Comparison of ENCODE assay signal across 20 cellular contexts in the genomic region with DNA sequence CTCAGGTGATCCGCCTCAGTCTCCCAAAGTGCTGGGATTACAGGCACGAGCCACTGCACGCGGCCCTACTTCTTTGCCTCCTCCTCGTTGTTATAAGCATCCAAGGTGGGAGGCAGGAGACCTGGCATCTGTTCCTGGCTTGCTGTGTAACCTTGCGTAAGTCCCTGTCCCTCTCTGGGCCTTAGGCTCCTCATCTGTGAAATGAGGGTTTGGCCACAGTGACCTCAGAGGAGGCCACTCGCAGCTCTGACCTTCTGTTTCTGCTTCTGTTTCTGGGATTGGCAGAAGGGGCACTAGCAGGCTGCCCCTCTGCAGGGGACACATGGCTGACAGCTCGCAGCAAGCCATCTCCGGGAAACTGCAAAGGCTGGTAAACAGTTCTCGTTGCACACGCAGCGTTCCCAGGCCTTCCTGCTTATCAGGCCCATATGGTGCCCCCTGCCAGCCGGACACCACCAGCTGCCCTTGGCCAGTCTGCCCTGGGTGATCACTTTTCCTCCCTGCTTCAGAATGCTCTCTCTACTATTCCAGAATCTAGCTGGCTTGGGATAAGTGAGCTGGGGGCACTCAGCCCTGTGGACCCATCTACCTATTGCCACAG. TPM values are rescaled to one million over a fixed set of nuclear protein-coding genes. Genes with fewer than 3 reads are reported as not detected.
DNase-seq lines count a peak whose midpoint lies in the region; ATAC-seq and TF ChIP-seq lines count a peak whose summit lies in the region.
"Had no signal": no experiment of that assay in that cellular context is flagged by ENCODE, and none has a peak within 500 bp of the region (broad histone marks: within the 10 kb centered on the region; RNA-seq: fewer than 3 reads in every experiment).

No MANE protein-coding gene starts in this region.

- TF ChIP-seq CTCF in SK-N-SH (IDR thresholded peaks at IDR 0.05) (no peak), spleen (IDR thresholded peaks at IDR 0.05 in 8 of 11, conservative IDR thresholded peaks at IDR 0.05 in 3 of 11) (no peak)

- no peaks in the 10 kb centered on the region for H3K9me3 Mint-ChIP-seq in naive thymus-derived CD8-positive, alpha-beta T cell
- H3K9me3 Mint-ChIP-seq: CD8-positive, alpha-beta memory T cell; IgD-negative memory B cell had no signal

- H3K4me3 ChIP-seq in SK-N-SH (ENCODE audit: low read depth in 2 of 2, low read length in 1 of 2) (no peak overlapping the region), spleen (no peak overlapping the region)
- H3K4me3 ChIP-seq: HAP-1, SJSA1 had no signal

- TF ChIP-seq EP300 in SK-N-SH (IDR thresholded peaks at IDR 0.05; ENCODE audit: borderline replicate concordance in 1 of 2, low read depth in 1 of 2, low read length in 1 of 2), result no peak; a peak in 1 of 4 replicates

- peak overlapping the region in 7 of 10 donors; percentile 17 to 74 (median 48) for H3K27ac Mint-ChIP-seq in naive thymus-derived CD8-positive, alpha-beta T cell
- H3K27ac Mint-ChIP-seq: IgD-negative memory B cell had no signal

- no peak overlapping the region for H3K4me2 ChIP-seq in SK-N-SH

- TF ChIP-seq POLR2A in spleen (IDR thresholded peaks at IDR 0.05), result no peak

- H3K9me3 ChIP-seq in SK-N-SH (no peaks in the 10 kb centered on the region), spleen (no peaks in the 10 kb centered on the region)
- H3K9me3 ChIP-seq: HAP-1 had no signal

- peaks cover 18% of the 10 kb centered on the region; the same call in 1 of the 2 replicates for H3K79me2 ChIP-seq in SK-N-SH (ENCODE audit: insufficient read depth)

- no peaks in the 10 kb centered on the region for H3K9me2 ChIP-seq in SK-N-SH

- no peaks in the 10 kb centered on the region for H3K27me3 Mint-ChIP-seq in naive thymus-derived CD8-positive, alpha-beta T cell
- H3K27me3 Mint-ChIP-seq: CD8-positive, alpha-beta memory T cell; IgD-negative memory B cell had no signal

- H3K27ac ChIP-seq in SK-N-SH (ENCODE audit: low read depth in 2 of 2, low read length in 1 of 2) (peak overlapping the region in 1 of 2 experiments; percentile 39; a peak in 1 of 4 replicates), spleen (peak overlapping the region in 6 of 8 donors; percentile 36 to 92 (median 72))
- H3K27ac ChIP-seq: SJSA1 had no signal

- H3K4me1 ChIP-seq in SK-N-SH (ENCODE audit: control insufficient read depth in 1 of 2, insufficient read depth in 2 of 2, low read depth in 1 of 2, low read length in 1 of 2) (peaks cover 6 to 26% of the 10 kb centered on the region in 2 experiments; a peak in 2 of 4 replicates), spleen (peaks cover 8 to 57% (median 39%) of the 10 kb centered on the region in 6 donors)

- H3K9ac ChIP-seq in SK-N-SH, result no peak overlapping the region

- H4K20me1 ChIP-seq in SK-N-SH (ENCODE audit: insufficient read depth), result peaks cover 8% of the 10 kb centered on the region; the same call in 1 of the 2 replicates

- H3F3A ChIP-seq in SK-N-SH (replicated peaks; ENCODE audit: insufficient read depth), result no peaks in the 10 kb centered on the region

- no peaks in the 10 kb centered on the region for H3K36me3 Mint-ChIP-seq in naive thymus-derived CD8-positive, alpha-beta T cell

- POLR2A ChIA-PET in SK-N-SH (lab: Yijun Ruan, JAX), result no interaction called here
- POLR2A ChIA-PET in naive thymus-derived CD8-positive, alpha-beta T cell (lab: Charles Lee), result interaction anchor here (0.9 to 28.6 kb wide), 3 partner anchors 14 to 267 kb away, joined by 3 to 1000 read pairs (median 3); no protein-coding TSS in a partner anchor

- no peaks in the 10 kb centered on the region for H3K36me3 ChIP-seq in SK-N-SH (replicated peaks in 1 of 2; ENCODE audit: control insufficient read depth in 1 of 2, insufficient read depth in 2 of 2, low read length in 1 of 2)
- peaks cover 0 to 2% (median 0%) of the 10 kb centered on the region in 6 donors for H3K36me3 ChIP-seq in spleen
- H3K36me3 ChIP-seq: HAP-1 had no signal

- CTCF ChIA-PET in SK-N-SH (lab: Yijun Ruan, JAX), result interaction anchor here (1.0 to 1.7 kb wide), 2 partner anchors 12 to 20 kb away, joined by 3 to 6 read pairs; no protein-coding TSS in a partner anchor

- no peaks in the 10 kb centered on the region for H3K27me3 ChIP-seq in SK-N-SH (ENCODE audit: insufficient read depth)
- H3K27me3 ChIP-seq in spleen (replicated peaks in 1 of 7), result peaks cover 0 to 4% (median 0%) of the 10 kb centered on the region in 7 donors
- H3K27me3 ChIP-seq: SJSA1 had no signal

- H3K4me1 Mint-ChIP-seq in naive thymus-derived CD8-positive, alpha-beta T cell, result peaks cover 22 to 29% (median 23%) of the 10 kb centered on the region in 4 donors

- WGBS in SK-N-SH (ENCODE audit: low lambda C conversion rate), result 92% methylated on average over 9 of the region's 13 CpGs
- WGBS in spleen, 5 donors, result 79 to 91% (median 86%) methylated on average over 13 of the region's 13 CpGs

- no peak; the same call in 1 of the 2 replicates for TF ChIP-seq RAD21 in SK-N-SH (IDR thresholded peaks at IDR 0.05; ENCODE audit: low read length)

- intact Hi-C loops in spleen (cut with DNase I; ENCODE audit: low total_unique reads) (no loop called here), Right ventricle myocardium superior (cut with DNase I) (no loop called here)

- H3K4me3 Mint-ChIP-seq in naive thymus-derived CD8-positive, alpha-beta T cell, result no peak overlapping the region

- no peak overlapping the region for H2AFZ ChIP-seq in SK-N-SH (ENCODE audit: low read depth)

- ATAC-seq in SK-N-SH treated with all-trans-retinoic acid at 6 μM for 48 hours (no peak), GM18517 (IDR thresholded peaks at IDR 0.05; ENCODE audit: unreplicated experiment) (no peak), Right ventricle myocardium superior (ENCODE audit: poor library complexity) (no peak)
- ATAC-seq in naive thymus-derived CD8-positive, alpha-beta T cell, result no peak

- DNase-seq in SK-N-SH (peak; percentile 74), cerebellar nuclear complex (lab: John Stamatoyannopoulos, UW) (peak; percentile 89 to 98), spleen (no peak), Right ventricle myocardium superior (no peak), GDM1 (lab: John Stamatoyannopoulos, UW) (no peak)
- no peak for DNase-seq in naive thymus-derived CD8-positive, alpha-beta T cell
- DNase-seq: 8988T; AML-193; CD8-positive, alpha-beta memory T cell; EL; Karpas-422; MV-4-11; NCI-H1105 treated with DMSO at 0.1 percent for 48 hours; NCI-H187; NCI-H526 had no signal

TF ChIP-seq in SK-N-SH, 30 proteins besides CTCF, POLR2A, EP300 and RAD21:
- TF ChIP-seq POLR2AphosphoS5 (IDR thresholded peaks at IDR 0.05; ENCODE audit: low read depth, low read length) (no peak), CHD2 (IDR thresholded peaks at IDR 0.05; ENCODE audit: low read length, partially characterized antibody) (no peak), MXI1 (IDR thresholded peaks at IDR 0.05; ENCODE audit: low read depth, low read length) (peak; percentile 89)

TF ChIP-seq in SK-N-SH treated with all-trans-retinoic acid at 6 μM for 48 hours, 23 proteins besides CTCF, POLR2A, EP300 and RAD21:
- TF ChIP-seq BACH2 (CRISPR knock-in tag; IDR thresholded peaks at IDR 0.05; ENCODE audit: borderline replicate concordance) (no peak), GLIS3 (CRISPR knock-in tag; IDR thresholded peaks at IDR 0.05) (no peak), SNAI2 (CRISPR knock-in tag; IDR thresholded peaks at IDR 0.05) (no peak), OSR1 (CRISPR knock-in tag; IDR thresholded peaks at IDR 0.05) (no peak), ZNF8 (CRISPR knock-in tag; IDR thresholded peaks at IDR 0.05) (no peak), TOX (CRISPR knock-in tag; IDR thresholded peaks at IDR 0.05; ENCODE audit: borderline replicate concordance) (no peak), ZNF70 (CRISPR knock-in tag; IDR thresholded peaks at IDR 0.05) (no peak), ESRRG (CRISPR knock-in tag; IDR thresholded peaks at IDR 0.05) (no peak), ZFP3 (CRISPR knock-in tag; IDR thresholded peaks at IDR 0.05) (no peak), ARNTL (CRISPR knock-in tag; IDR thresholded peaks at IDR 0.05; ENCODE audit: borderline replicate concordance, low read depth) (no peak), ZNF565 (CRISPR knock-in tag; conservative IDR thresholded peaks at IDR 0.05; ENCODE audit: low read depth) (no peak)
- TF ChIP-seq, protein P1, sequence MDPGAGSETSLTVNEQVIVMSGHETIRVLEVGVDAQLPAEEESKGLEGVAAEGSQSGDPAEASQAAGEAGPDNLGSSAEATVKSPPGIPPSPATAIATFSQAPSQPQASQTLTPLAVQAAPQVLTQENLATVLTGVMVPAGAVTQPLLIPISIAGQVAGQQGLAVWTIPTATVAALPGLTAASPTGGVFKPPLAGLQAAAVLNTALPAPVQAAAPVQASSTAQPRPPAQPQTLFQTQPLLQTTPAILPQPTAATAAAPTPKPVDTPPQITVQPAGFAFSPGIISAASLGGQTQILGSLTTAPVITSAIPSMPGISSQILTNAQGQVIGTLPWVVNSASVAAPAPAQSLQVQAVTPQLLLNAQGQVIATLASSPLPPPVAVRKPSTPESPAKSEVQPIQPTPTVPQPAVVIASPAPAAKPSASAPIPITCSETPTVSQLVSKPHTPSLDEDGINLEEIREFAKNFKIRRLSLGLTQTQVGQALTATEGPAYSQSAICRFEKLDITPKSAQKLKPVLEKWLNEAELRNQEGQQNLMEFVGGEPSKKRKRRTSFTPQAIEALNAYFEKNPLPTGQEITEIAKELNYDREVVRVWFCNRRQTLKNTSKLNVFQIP (CRISPR knock-in tag; IDR thresholded peaks at IDR 0.05; ENCODE audit: borderline replicate concordance, low read depth), result no peak
- TF ChIP-seq, protein P2, sequence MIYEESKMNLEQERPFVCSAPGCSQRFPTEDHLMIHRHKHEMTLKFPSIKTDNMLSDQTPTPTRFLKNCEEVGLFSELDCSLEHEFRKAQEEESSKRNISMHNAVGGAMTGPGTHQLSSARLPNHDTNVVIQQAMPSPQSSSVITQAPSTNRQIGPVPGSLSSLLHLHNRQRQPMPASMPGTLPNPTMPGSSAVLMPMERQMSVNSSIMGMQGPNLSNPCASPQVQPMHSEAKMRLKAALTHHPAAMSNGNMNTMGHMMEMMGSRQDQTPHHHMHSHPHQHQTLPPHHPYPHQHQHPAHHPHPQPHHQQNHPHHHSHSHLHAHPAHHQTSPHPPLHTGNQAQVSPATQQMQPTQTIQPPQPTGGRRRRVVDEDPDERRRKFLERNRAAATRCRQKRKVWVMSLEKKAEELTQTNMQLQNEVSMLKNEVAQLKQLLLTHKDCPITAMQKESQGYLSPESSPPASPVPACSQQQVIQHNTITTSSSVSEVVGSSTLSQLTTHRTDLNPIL (CRISPR knock-in tag; IDR thresholded peaks at IDR 0.05; ENCODE audit: low read depth), result no peak

RNA-seq across cellular contexts. Expression of a gene that starts 2.6 kb away (rescaled TPM):
- polyA plus RNA-seq in SK-N-SH (2012; rRNA removed) (15.8 and 19.1 TPM in 2 replicates), spleen (10 to 100 TPM; 21.7 to 45.9 (median 28.4) TPM)
- polyA plus RNA-seq in SK-N-SH (2012; cell fraction: cytosol; rRNA removed), result 10.1 and 13.7 TPM in 2 replicates
- 29.4 and 29.5 TPM in 2 replicates for polyA plus RNA-seq in SK-N-SH (2012; cell fraction: nucleus; rRNA removed)
- 100 to 1,000 TPM; 361 to 364 TPM for total RNA-seq in naive thymus-derived CD8-positive, alpha-beta T cell
- polyA plus RNA-seq in naive thymus-derived CD8-positive, alpha-beta T cell, result 100 to 1,000 TPM; 387 to 877 (median 421) TPM
- total RNA-seq in spleen (100 to 1,000 TPM in 1 of 7 donors, 10 to 100 TPM in 6; 62.6 to 105 (median 82.3) TPM), Right ventricle myocardium superior (11.8 TPM)

Comparison
In these comparisons a context has a peak if more than half of its experiments do, and no peak if none do; other contexts are left out.
1. DNase-seq: peak in SK-N-SH (single experiment) and cerebellar nuclear complex (2 of 2); none in naive thymus-derived CD8-positive, alpha-beta T cell (0 of 10), spleen (single experiment), Right ventricle myocardium superior (single experiment) and GDM1 (single experiment).